8 cellular contexts compared by ENCODE assay signal in the genomic region with DNA sequence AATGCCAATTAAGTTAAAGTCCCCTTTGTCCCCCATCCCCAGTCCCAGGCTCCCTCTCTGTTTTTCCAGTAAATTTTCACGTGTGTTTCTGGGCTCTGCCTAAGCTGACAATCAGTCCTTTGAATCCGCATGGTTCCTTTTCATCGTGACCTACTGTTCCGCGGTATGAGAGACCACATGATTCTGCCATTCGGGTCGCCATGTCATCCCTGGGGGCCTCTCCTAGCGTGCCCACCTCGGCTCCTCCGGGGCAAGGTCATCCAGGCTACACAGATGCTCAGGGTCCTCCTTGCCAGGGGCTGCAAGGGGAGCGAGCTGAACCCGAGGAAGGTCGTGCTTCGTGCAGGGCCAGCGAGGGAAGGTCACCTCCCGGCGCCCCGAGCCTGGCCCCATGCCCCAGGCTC.
A peak's percentile ranks its signal among the peaks of the same experiment; 100 is the strongest.
DNase-seq lines count a peak whose midpoint lies in the region; ATAC-seq and TF ChIP-seq lines count a peak whose summit lies in the region.

No MANE protein-coding gene starts in this region.

- H3K9me3 Mint-ChIP-seq in central memory CD8-positive, alpha-beta T cell: no peaks in the 10 kb centered on the region
- no peaks in the 10 kb centered on the region for H3K9me3 Mint-ChIP-seq in memory B cell

- H3K27me3 ChIP-seq in tibial artery: no peaks in the 10 kb centered on the region

- DNase-seq in EH (ENCODE audit: low read depth) (peak; percentile 39), NCI-H526 treated with DMSO at 0.1 percent for 48 hours (lab: John Stamatoyannopoulos, UW) (peak; percentile 42), memory B cell (ENCODE audit: low spot score in 2 of 2) (no peak), tibial artery (no peak), kidney tubule cell (ENCODE audit: low spot score) (no peak)
- DNase-seq in central memory CD8-positive, alpha-beta T cell (ENCODE audit: low spot score in 2 of 2): no peak
- no peak for DNase-seq in stimulated activated CD4-positive, alpha-beta T cell treated with anti-CD3 and anti-CD28 coated beads, Interleukin-12 subunit alpha, Interleukin-12 subunit beta, amount 100 ng/mL, for 4 hours

- ATAC-seq in GM21381 (IDR thresholded peaks at IDR 0.05; ENCODE audit: unreplicated experiment) (peak; percentile 6), memory B cell (ENCODE audit: low read depth) (peak; percentile 5)
- ATAC-seq in central memory CD8-positive, alpha-beta T cell (replicated peaks; ENCODE audit: extremely low read depth, poor library complexity, severe bottlenecking): peak; percentile 4

- peak overlapping the region; percentile 94 for H3K27ac Mint-ChIP-seq in central memory CD8-positive, alpha-beta T cell (ENCODE audit: low read depth)
- peak overlapping the region; percentile 88 for H3K27ac Mint-ChIP-seq in memory B cell

- peak overlapping the region; percentile 95 to 100 for H3K4me3 ChIP-seq in tibial artery

- H3K4me1 ChIP-seq in tibial artery: peaks cover 0 to 13% (median 2%) of the 10 kb centered on the region in 4 donors

- intact Hi-C loops in tibial artery (cut with DNase I; ENCODE audit: low total_unique reads): no loop called here

- H3K9me3 ChIP-seq in tibial artery: no peaks in the 10 kb centered on the region

- peak overlapping the region; percentile 94 to 97 for H3K27ac ChIP-seq in tibial artery

- peaks cover 15% of the 10 kb centered on the region for H3K4me1 Mint-ChIP-seq in central memory CD8-positive, alpha-beta T cell
- peaks cover 20% of the 10 kb centered on the region for H3K4me1 Mint-ChIP-seq in memory B cell

- H3K36me3 Mint-ChIP-seq in central memory CD8-positive, alpha-beta T cell (ENCODE audit: insufficient read depth): peaks cover 25% of the 10 kb centered on the region
- H3K36me3 Mint-ChIP-seq in memory B cell: no peaks in the 10 kb centered on the region

- H3K4me3 Mint-ChIP-seq in central memory CD8-positive, alpha-beta T cell: peak overlapping the region; percentile 74
- H3K4me3 Mint-ChIP-seq in memory B cell: peak overlapping the region; percentile 93

- no peaks in the 10 kb centered on the region for H3K36me3 ChIP-seq in tibial artery

- TF ChIP-seq CTCF in tibial artery (IDR thresholded peaks at IDR 0.05): no peak

- H3K27me3 Mint-ChIP-seq in central memory CD8-positive, alpha-beta T cell: no peaks in the 10 kb centered on the region
- H3K27me3 Mint-ChIP-seq in memory B cell: no peaks in the 10 kb centered on the region

Comparison
In these comparisons a context has a peak if more than half of its experiments do, and no peak if none do; other contexts are left out.
1. DNase-seq: peak in EH (single experiment) and NCI-H526 treated with DMSO at 0.1 percent for 48 hours (single experiment); none in central memory CD8-positive, alpha-beta T cell (0 of 2), memory B cell (0 of 2), tibial artery (0 of 2), kidney tubule cell (single experiment) and stimulated activated CD4-positive, alpha-beta T cell treated with anti-CD3 and anti-CD28 coated beads, Interleukin-12 subunit alpha, Interleukin-12 subunit beta, amount 100 ng/mL, for 4 hours (single experiment).
2. Peak in every context shown above with its lines, with median percentiles within 50 percentile points of each other: ATAC-seq.